ENCODE assay signal across 8 cellular contexts in genomic region chr18:8623549-8624106, GRCh38. TPM values are rescaled to one million over a fixed set of nuclear protein-coding genes. Genes with fewer than 3 reads are reported as not detected.
DNase-seq lines count a peak whose midpoint lies in the region; ATAC-seq and FAIRE-seq lines count a peak whose summit lies in the region.

No MANE protein-coding gene starts in this region.

- DNase-seq in CD8-positive, alpha-beta memory T cell: no peak
- DNase-seq in UCSD-AML1 (lab: John Stamatoyannopoulos, UW; ENCODE audit: unreplicated experiment) (peak; percentile 23), mesendoderm (no peak), GOT3 (lab: John Stamatoyannopoulos, UW) (no peak), HK-2 (ENCODE audit: unreplicated experiment) (no peak), frontal cortex (ENCODE audit: low spot score in 2 of 2) (no peak)

- no peak overlapping the region for H3K27ac ChIP-seq in CD8-positive, alpha-beta memory T cell (ENCODE audit: low read depth, low read length)
- no peak overlapping the region for H3K27ac ChIP-seq in mesendoderm (ENCODE audit: low read depth, low read length)

- CTCF ChIA-PET in CD8-positive, alpha-beta memory T cell (lab: Charles Lee): no interaction called here

- peak overlapping the region; percentile 18 to 81 (median 73) for H3K27ac Mint-ChIP-seq in CD8-positive, alpha-beta memory T cell

- peaks cover 9% of the 10 kb centered on the region for H3K4me1 ChIP-seq in CD8-positive, alpha-beta memory T cell (ENCODE audit: insufficient read depth, low read length)
- H3K4me1 ChIP-seq in mesendoderm (ENCODE audit: control insufficient read depth, low read depth, low read length): peaks cover 20% of the 10 kb centered on the region

- peak overlapping the region; percentile 18 for H2AK5ac ChIP-seq in mesendoderm (ENCODE audit: low read length)

- H3K4me3 ChIP-seq in CD8-positive, alpha-beta memory T cell (ENCODE audit: low read length): no peak overlapping the region
- H3K4me3 ChIP-seq in mesendoderm (ENCODE audit: low read length): no peak overlapping the region

- peaks cover 4 to 11% (median 8%) of the 10 kb centered on the region in 5 donors for H3K9me3 Mint-ChIP-seq in CD8-positive, alpha-beta memory T cell

- no peak for FAIRE-seq in frontal cortex (lab: Jason Lieb, UNC)

- H3K79me1 ChIP-seq in mesendoderm (ENCODE audit: low read length): peaks cover 12% of the 10 kb centered on the region

- peak overlapping the region; percentile 5 for H3K4ac ChIP-seq in mesendoderm (ENCODE audit: low read depth, low read length)

- peaks cover 25 to 70% (median 30%) of the 10 kb centered on the region in 3 donors for H3K36me3 Mint-ChIP-seq in CD8-positive, alpha-beta memory T cell

- H4K5ac ChIP-seq in mesendoderm (ENCODE audit: low read length): no peak overlapping the region

- no peak overlapping the region for H2BK15ac ChIP-seq in mesendoderm (replicated peaks; ENCODE audit: low read depth)

- H3K27me3 ChIP-seq in CD8-positive, alpha-beta memory T cell (ENCODE audit: insufficient read depth, low read length, poor library complexity, severe bottlenecking): no peaks in the 10 kb centered on the region
- H3K27me3 ChIP-seq in mesendoderm (ENCODE audit: insufficient read depth, low read length, poor library complexity): no peaks in the 10 kb centered on the region

- peak overlapping the region; percentile 6 for H3K9ac ChIP-seq in mesendoderm (ENCODE audit: low read length)

- H3K9me3 ChIP-seq in CD8-positive, alpha-beta memory T cell (ENCODE audit: low read length): no peaks in the 10 kb centered on the region

- WGBS in mesendoderm (ENCODE audit: extremely low coverage, insufficient coverage, low lambda C conversion rate): no CpG with 5 or more reads among the region's 4 CpGs

- no peak overlapping the region for H3K23ac ChIP-seq in mesendoderm (ENCODE audit: low read length)

- peaks cover 62% of the 10 kb centered on the region for H3K79me2 ChIP-seq in mesendoderm (ENCODE audit: control insufficient read depth, insufficient read depth, low read length)

- H3K4me3 Mint-ChIP-seq in CD8-positive, alpha-beta memory T cell: peak overlapping the region in 6 of 7 donors; percentile 33 to 66 (median 52)

- no peaks in the 10 kb centered on the region for H3K27me3 Mint-ChIP-seq in CD8-positive, alpha-beta memory T cell

- no peak overlapping the region for H3K4me2 ChIP-seq in mesendoderm (ENCODE audit: low read length)

- H3K4me1 Mint-ChIP-seq in CD8-positive, alpha-beta memory T cell: peaks cover 71 to 89% (median 80%) of the 10 kb centered on the region in 3 donors

- no peak overlapping the region for H3K18ac ChIP-seq in mesendoderm (ENCODE audit: low read length)

- H2BK120ac ChIP-seq in mesendoderm (ENCODE audit: low read depth, low read length): no peak overlapping the region

- H3K36me3 ChIP-seq in CD8-positive, alpha-beta memory T cell (ENCODE audit: insufficient read depth, low read length): peaks cover 6% of the 10 kb centered on the region
- no peaks in the 10 kb centered on the region for H3K36me3 ChIP-seq in mesendoderm (ENCODE audit: control insufficient read depth, insufficient read depth, low read length)

- H2BK5ac ChIP-seq in mesendoderm (ENCODE audit: low read length): peak overlapping the region; percentile 34

- peak overlapping the region; percentile 59 for H3K56ac ChIP-seq in mesendoderm (ENCODE audit: low read length)

- POLR2A ChIA-PET in CD8-positive, alpha-beta memory T cell (lab: Charles Lee): interaction anchor here (1.2 kb wide), 1 partner anchor 14 kb away, joined by 3 read pairs; the partner anchor contains the start of gene RAB12

- ATAC-seq in GM19395 (IDR thresholded peaks at IDR 0.05; ENCODE audit: unreplicated experiment): peak; percentile 81
- ATAC-seq in HG03457 (IDR thresholded peaks at IDR 0.05; ENCODE audit: unreplicated experiment): peak; percentile 93

- H4K8ac ChIP-seq in mesendoderm (ENCODE audit: low read depth, low read length): no peak overlapping the region

RNA-seq across cellular contexts. Expression of gene RAB12, which starts 14.4 kb away (rescaled TPM):
- total RNA-seq in CD8-positive, alpha-beta memory T cell: 10 to 100 TPM; 15.0 to 15.3 TPM
- 0.24 TPM for polyA plus RNA-seq in CD8-positive, alpha-beta memory T cell
- polyA plus RNA-seq in mesendoderm (2013, experiment 1 of 2): 25.0 TPM
- polyA plus RNA-seq in mesendoderm (2013, experiment 2 of 2): 24.3 TPM
- 119 TPM for total RNA-seq in frontal cortex
